In genomic region chr6:68738039-68738438, GRCh38 we compare ENCODE assay signal across 27 cellular contexts.
"Had no signal": no experiment of that assay in that cellular context is flagged by ENCODE, and none has a peak within 500 bp of the region (broad histone marks: within the 10 kb centered on the region; RNA-seq: fewer than 3 reads in every experiment).

No MANE protein-coding gene starts in this region.

- H3K4me1 ChIP-seq: body of pancreas, gastrocnemius medialis, left ventricle myocardium inferior, sigmoid colon, upper lobe of left lung, vagina had no signal

- H3K27ac ChIP-seq: adrenal gland, body of pancreas, cardiac muscle cell, gastrocnemius medialis, left ventricle myocardium inferior, ovary, sigmoid colon, upper lobe of left lung, vagina had no signal

- ATAC-seq: body of pancreas; effector memory CD8-positive, alpha-beta T cell; gastrocnemius medialis; mucosa of descending colon; stimulated activated effector memory CD8-positive, alpha-beta T cell treated with anti-CD3 and anti-CD28 coated beads, Interleukin-12 subunit alpha, Interleukin-12 subunit beta, amount 100 ng/mL, for 72 hours had no signal

- H3K4me3 ChIP-seq: adrenal gland, body of pancreas, cardiac muscle cell, gastrocnemius medialis, left ventricle myocardium inferior, lung, mucosa of descending colon, ovary, sigmoid colon, upper lobe of left lung, vagina had no signal

- H3K27me3 ChIP-seq: adrenal gland, body of pancreas, cardiac muscle cell, gastrocnemius medialis, ovary, sigmoid colon, upper lobe of left lung, vagina had no signal

- H3K9me3 ChIP-seq: adrenal gland, body of pancreas, gastrocnemius medialis, mucosa of descending colon, ovary, sigmoid colon, upper lobe of left lung, vagina had no signal

- H3K36me3 ChIP-seq: adrenal gland, cardiac muscle cell, gastrocnemius medialis, left ventricle myocardium inferior, ovary, sigmoid colon, upper lobe of left lung, vagina had no signal

- DNase-seq: activated CD4-positive, alpha-beta T cell treated with anti-CD3 and anti-CD28 coated beads for 4 hours; activated CD4-positive, alpha-beta T cell treated with anti-CD3 and anti-CD28 coated beads, Interleukin-2, amount 50 U/mL, for 48 hours; activated CD8-positive, alpha-beta memory T cell treated with anti-CD3 and anti-CD28 coated beads for 24 hours; activated effector memory CD4-positive, alpha-beta T cell treated with Interleukin-2 at 50 U/mL for 16 hours; activated naive CD4-positive, alpha-beta T cell treated with Interleukin-2 at 50 U/mL for 16 hours; activated naive CD8-positive, alpha-beta T cell treated with anti-CD3 and anti-CD28 coated beads for 36 hours; adrenal gland; aorta; body of pancreas; cortex of kidney; effector memory CD8-positive, alpha-beta T cell; erythroblast; gastrocnemius medialis; hippocampal formation; left ventricle myocardium inferior; mucosa of descending colon; ovary; sigmoid colon; small intestine; stimulated activated CD4-positive, alpha-beta T cell treated with anti-CD3 and anti-CD28 coated beads, Interleukin-4, amount 100 ng/mL, for 24 hours; substantia nigra; T-helper 9 cell; upper lobe of left lung had no signal
